8 cellular contexts compared by ENCODE assay signal in the genomic region with DNA sequence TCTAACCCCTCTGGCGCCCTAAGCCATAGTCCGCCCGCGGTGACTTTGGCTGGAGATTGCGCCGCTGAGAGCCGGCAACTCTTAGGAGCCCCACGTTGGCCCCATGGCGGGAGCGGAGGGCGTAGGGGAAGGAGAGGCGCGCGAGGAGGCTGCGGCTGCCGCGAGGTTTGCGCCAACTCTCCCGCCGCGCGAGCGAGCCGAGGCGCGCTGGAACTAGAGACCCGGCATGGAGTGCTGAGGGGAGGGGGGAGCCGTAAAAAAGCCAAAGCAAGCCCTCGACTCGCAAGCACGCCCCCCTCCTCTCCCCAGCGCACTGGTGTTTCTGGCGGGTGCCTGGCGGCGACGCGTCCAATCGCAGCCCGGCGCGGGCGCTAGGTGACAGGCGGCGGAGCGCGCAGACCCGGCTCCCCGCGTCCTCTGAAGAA. TPM values are rescaled to one million over a fixed set of nuclear protein-coding genes. Genes with fewer than 3 reads are reported as not detected.
DNase-seq lines count a peak whose midpoint lies in the region; ATAC-seq and TF ChIP-seq lines count a peak whose summit lies in the region.

A gene with protein sequence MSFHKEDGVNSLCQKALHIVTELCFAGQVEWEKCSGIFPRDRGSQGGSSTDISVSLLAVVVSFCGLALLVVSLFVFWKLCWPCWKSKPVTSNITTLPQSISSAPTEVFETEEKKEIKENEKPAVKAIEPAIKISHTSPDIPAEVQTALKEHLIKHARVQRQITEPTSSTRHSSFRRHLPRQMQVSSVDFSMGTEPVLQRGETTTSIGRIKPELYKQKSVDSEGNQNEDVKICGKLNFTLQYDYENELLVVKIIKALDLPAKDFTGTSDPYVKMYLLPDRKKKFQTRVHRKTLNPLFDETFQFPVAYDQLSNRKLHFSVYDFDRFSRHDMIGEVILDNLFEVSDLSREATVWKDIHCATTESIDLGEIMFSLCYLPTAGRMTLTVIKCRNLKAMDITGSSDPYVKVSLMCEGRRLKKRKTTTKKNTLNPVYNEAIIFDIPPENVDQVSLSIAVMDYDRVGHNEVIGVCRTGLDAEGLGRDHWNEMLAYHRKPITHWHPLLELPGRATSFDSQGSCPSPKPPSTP (minus strand): TSS at position 233 of the 425 bp plus-strand sequence. CDS start 297 bp downstream, outside the sequence.

- H3K27ac Mint-ChIP-seq in T-helper 17 cell, result no peak within 1 kb of the TSS

- in situ Hi-C loops in gastrocnemius medialis (cut with MboI; ENCODE audit: low sequenced_read_pairs in 4 of 4), result no loop called here

- no peak for TF ChIP-seq CTCF in right atrium auricular region (IDR thresholded peaks at IDR 0.05)
- TF ChIP-seq CTCF in gastrocnemius medialis (IDR thresholded peaks at IDR 0.05 in 4 of 5, conservative IDR thresholded peaks at IDR 0.05 in 1 of 5), result no peak

- intact Hi-C loops in gastrocnemius medialis (cut with DNase I; ENCODE audit: low total_unique reads), result no loop called here

- H3K4me3 ChIP-seq in right atrium auricular region (peak within 1 kb of the TSS; percentile 33 to 53), gastrocnemius medialis (peak within 1 kb of the TSS; percentile 36 to 60 (median 40))

- H3K27me3 ChIP-seq in right atrium auricular region, result no peaks in the 10 kb centered on the region
- peaks cover 15 to 37% (median 22%) of the 10 kb centered on the region in 3 donors for H3K27me3 ChIP-seq in gastrocnemius medialis

- TF ChIP-seq POLR2A in gastrocnemius medialis (IDR thresholded peaks at IDR 0.05), result no peak

- H3K27me3 Mint-ChIP-seq in T-helper 17 cell, result peaks cover 24% of the 10 kb centered on the region

- peaks cover 0 to 13% of the 10 kb centered on the region in 2 donors for H3K4me1 ChIP-seq in right atrium auricular region
- peaks cover 0 to 5% of the 10 kb centered on the region in 2 donors for H3K4me1 ChIP-seq in gastrocnemius medialis

- ATAC-seq in T-helper 17 cell (no peak), gastrocnemius medialis (no peak), HG02973 (IDR thresholded peaks at IDR 0.05; ENCODE audit: unreplicated experiment) (no peak), HG02610 (IDR thresholded peaks at IDR 0.05; ENCODE audit: unreplicated experiment) (no peak)

- DNase-seq in NCI-H82 (lab: John Stamatoyannopoulos, UW) (peak; percentile 38), NCI-H82 treated with DMSO at 0.1 percent for 48 hours (lab: John Stamatoyannopoulos, UW; ENCODE audit: unreplicated experiment) (no peak), T-helper 17 cell (no peak), right atrium auricular region (ENCODE audit: low spot score) (no peak), gastrocnemius medialis (no peak), NCI-H187 treated with DMSO at 0.1 percent for 48 hours (lab: John Stamatoyannopoulos, UW) (no peak)

- H3K4me1 Mint-ChIP-seq in T-helper 17 cell, result peaks cover 6% of the 10 kb centered on the region

- H3K36me3 ChIP-seq in right atrium auricular region (no peaks in the 10 kb centered on the region), gastrocnemius medialis (no peaks in the 10 kb centered on the region)

- no peaks in the 10 kb centered on the region for H3K9me3 ChIP-seq in T-helper 17 cell (ENCODE audit: control insufficient read depth, low read length, poor library complexity, severe bottlenecking)
- H3K9me3 ChIP-seq in right atrium auricular region, result no peaks in the 10 kb centered on the region
- H3K9me3 ChIP-seq in gastrocnemius medialis, result no peaks in the 10 kb centered on the region

- H3K27ac ChIP-seq in right atrium auricular region, result no peak within 1 kb of the TSS
- no peak within 1 kb of the TSS for H3K27ac ChIP-seq in gastrocnemius medialis

- peaks cover 5% of the 10 kb centered on the region for H3K36me3 Mint-ChIP-seq in T-helper 17 cell (ENCODE audit: low read depth)

- peak within 1 kb of the TSS; percentile 50 for H3K4me3 Mint-ChIP-seq in T-helper 17 cell

RNA-seq across cellular contexts. Expression of the gene that starts here (rescaled TPM):
- total RNA-seq in T-helper 17 cell (not detected), right atrium auricular region (under 1 TPM in 1 of 2 donors, not detected in 1; 0.08 TPM), gastrocnemius medialis (not detected)
